8 cellular contexts compared by ENCODE assay signal in genomic region chr17:42517516-42517915, GRCh38. TPM values are rescaled to one million over a fixed set of nuclear protein-coding genes. Genes with fewer than 3 reads are reported as not detected.
DNase-seq lines count a peak whose midpoint lies in the region; ATAC-seq and TF ChIP-seq lines count a peak whose summit lies in the region.

No MANE protein-coding gene starts in this region.

- H2AFZ ChIP-seq in fibroblast of lung (ENCODE audit: low read length) (no peak overlapping the region), PC-3 (ENCODE audit: low read length) (no peak overlapping the region)

- no peaks in the 10 kb centered on the region for H3K9me3 Mint-ChIP-seq in CD4-positive, CD25-positive, alpha-beta regulatory T cell
- H3K9me3 Mint-ChIP-seq in activated T-helper 1 cell treated with anti-CD3 and anti-CD28 coated beads, Interleukin-12 subunit alpha, Interleukin-12 subunit beta, Interleukin-2, Interleukin-4 antibody, amounts not matched to agents 30 ng/mL and 10 ng/mL and 1 ng/mL, durations not matched to agents 14 hours and 24 hours and 36 hours, result no peaks in the 10 kb centered on the region
- H3K9me3 Mint-ChIP-seq in neural crest cell, result no peaks in the 10 kb centered on the region
- H3K9me3 Mint-ChIP-seq in stimulated activated naive CD8-positive, alpha-beta T cell treated with anti-CD3 and anti-CD28 coated beads, Interleukin-15, amount 100 ng/mL, for 72 hours, result no peaks in the 10 kb centered on the region

- no peak overlapping the region for H3K4me3 Mint-ChIP-seq in CD4-positive, CD25-positive, alpha-beta regulatory T cell
- no peak overlapping the region for H3K4me3 Mint-ChIP-seq in activated T-helper 1 cell treated with anti-CD3 and anti-CD28 coated beads, Interleukin-12 subunit alpha, Interleukin-12 subunit beta, Interleukin-2, Interleukin-4 antibody, amounts not matched to agents 30 ng/mL and 10 ng/mL and 1 ng/mL, durations not matched to agents 14 hours and 24 hours and 36 hours
- no peak overlapping the region for H3K4me3 Mint-ChIP-seq in neural crest cell
- H3K4me3 Mint-ChIP-seq in stimulated activated naive CD8-positive, alpha-beta T cell treated with anti-CD3 and anti-CD28 coated beads, Interleukin-15, amount 100 ng/mL, for 72 hours, result no peak overlapping the region

- intact Hi-C loops in activated T-helper 1 cell treated with anti-CD3 and anti-CD28 coated beads, Interleukin-12 subunit alpha, Interleukin-12 subunit beta, Interleukin-2, Interleukin-4 antibody, amounts not matched to agents 30 ng/mL and 10 ng/mL and 1 ng/mL, durations not matched to agents 14 hours and 24 hours and 36 hours (cut with micrococcal nuclease), result loop anchor here (1.0 to 2.0 kb wide), 3 partner anchors 78 to 195 kb away; no protein-coding TSS in a partner anchor
- intact Hi-C loops in PC-3 (cut with micrococcal nuclease), result no loop called here

- peaks cover 4% of the 10 kb centered on the region for H3K4me1 ChIP-seq in CD4-positive, CD25-positive, alpha-beta regulatory T cell (ENCODE audit: control insufficient read depth, insufficient read depth, low read length, poor library complexity, severe bottlenecking)
- H3K4me1 ChIP-seq in fibroblast of lung (ENCODE audit: control insufficient read depth, extremely low read depth, insufficient read depth, low read length) (peaks cover 50% of the 10 kb centered on the region), PC-3 (ENCODE audit: insufficient read depth, low read length) (peaks cover 30% of the 10 kb centered on the region)

- H3K4me1 Mint-ChIP-seq in CD4-positive, CD25-positive, alpha-beta regulatory T cell, result peaks cover 0 to 9% (median 2%) of the 10 kb centered on the region in 4 donors
- H3K4me1 Mint-ChIP-seq in activated T-helper 1 cell treated with anti-CD3 and anti-CD28 coated beads, Interleukin-12 subunit alpha, Interleukin-12 subunit beta, Interleukin-2, Interleukin-4 antibody, amounts not matched to agents 30 ng/mL and 10 ng/mL and 1 ng/mL, durations not matched to agents 14 hours and 24 hours and 36 hours (ENCODE audit: low read depth), result no peaks in the 10 kb centered on the region
- peaks cover 50% of the 10 kb centered on the region for H3K4me1 Mint-ChIP-seq in neural crest cell
- peaks cover 11% of the 10 kb centered on the region for H3K4me1 Mint-ChIP-seq in stimulated activated naive CD8-positive, alpha-beta T cell treated with anti-CD3 and anti-CD28 coated beads, Interleukin-15, amount 100 ng/mL, for 72 hours

- no peaks in the 10 kb centered on the region for H3K27me3 Mint-ChIP-seq in CD4-positive, CD25-positive, alpha-beta regulatory T cell
- peaks cover 4% of the 10 kb centered on the region for H3K27me3 Mint-ChIP-seq in activated T-helper 1 cell treated with anti-CD3 and anti-CD28 coated beads, Interleukin-12 subunit alpha, Interleukin-12 subunit beta, Interleukin-2, Interleukin-4 antibody, amounts not matched to agents 30 ng/mL and 10 ng/mL and 1 ng/mL, durations not matched to agents 14 hours and 24 hours and 36 hours (ENCODE audit: insufficient read depth)
- H3K27me3 Mint-ChIP-seq in neural crest cell (ENCODE audit: low read depth), result no peaks in the 10 kb centered on the region
- H3K27me3 Mint-ChIP-seq in stimulated activated naive CD8-positive, alpha-beta T cell treated with anti-CD3 and anti-CD28 coated beads, Interleukin-15, amount 100 ng/mL, for 72 hours, result peaks cover 19% of the 10 kb centered on the region

- DNase-seq in CD4-positive, CD25-positive, alpha-beta regulatory T cell, result peak; percentile 64 to 77 (median 71)
- peak; percentile 80 for DNase-seq in HS-5 (ENCODE audit: low read depth)
- DNase-seq in RPMI7951 (ENCODE audit: low read depth), result peak; percentile 91
- peak; percentile 70 for DNase-seq in activated T-helper 1 cell treated with anti-CD3 and anti-CD28 coated beads, Interleukin-12 subunit alpha, Interleukin-12 subunit beta, Interleukin-2, Interleukin-4 antibody, amounts not matched to agents 30 ng/mL and 10 ng/mL and 1 ng/mL, durations not matched to agents 14 hours and 24 hours and 36 hours (ENCODE audit: low spot score)
- peak; percentile 89 to 94 for DNase-seq in fibroblast of lung (ENCODE audit: low read depth in 2 of 2)
- peak; percentile 77 for DNase-seq in neural crest cell (ENCODE audit: low read depth, low spot score)
- peak; percentile 72 to 75 for DNase-seq in stimulated activated naive CD8-positive, alpha-beta T cell treated with anti-CD3 and anti-CD28 coated beads, Interleukin-15, amount 100 ng/mL, for 72 hours
- no peak for DNase-seq in PC-3

- no peak overlapping the region for H3K27ac Mint-ChIP-seq in CD4-positive, CD25-positive, alpha-beta regulatory T cell
- no peak overlapping the region for H3K27ac Mint-ChIP-seq in activated T-helper 1 cell treated with anti-CD3 and anti-CD28 coated beads, Interleukin-12 subunit alpha, Interleukin-12 subunit beta, Interleukin-2, Interleukin-4 antibody, amounts not matched to agents 30 ng/mL and 10 ng/mL and 1 ng/mL, durations not matched to agents 14 hours and 24 hours and 36 hours
- H3K27ac Mint-ChIP-seq in neural crest cell (ENCODE audit: unreplicated experiment), result no peak overlapping the region
- no peak overlapping the region for H3K27ac Mint-ChIP-seq in stimulated activated naive CD8-positive, alpha-beta T cell treated with anti-CD3 and anti-CD28 coated beads, Interleukin-15, amount 100 ng/mL, for 72 hours

- TF ChIP-seq CTCF in fibroblast of lung (conservative IDR thresholded peaks at IDR 0.05 in 1 of 2, IDR thresholded peaks at IDR 0.05 in 1 of 2; ENCODE audit: low read depth in 1 of 2, low read length in 2 of 2) (peak; percentile 94), neural crest cell (conservative IDR thresholded peaks at IDR 0.05) (peak; percentile 90), PC-3 (conservative IDR thresholded peaks at IDR 0.05; ENCODE audit: low read depth, low read length) (no peak)

- peak; percentile 70 to 74 for ATAC-seq in CD4-positive, CD25-positive, alpha-beta regulatory T cell (ENCODE audit: low read depth in 2 of 2)
- ATAC-seq in stimulated activated naive CD8-positive, alpha-beta T cell treated with anti-CD3 and anti-CD28 coated beads, Interleukin-15, amount 100 ng/mL, for 72 hours, result peak; percentile 85
- no peak for ATAC-seq in PC-3

- POLR2A ChIA-PET in PC-3 (lab: Charles Lee; ENCODE audit: unreplicated experiment), result no interaction called here

- H3K9me2 ChIP-seq in PC-3 (replicated peaks; ENCODE audit: low read length), result no peaks in the 10 kb centered on the region

- peaks cover 4% of the 10 kb centered on the region for H3K36me3 ChIP-seq in CD4-positive, CD25-positive, alpha-beta regulatory T cell (ENCODE audit: control insufficient read depth, insufficient read depth, low read length)
- peaks cover 3% of the 10 kb centered on the region for H3K36me3 ChIP-seq in fibroblast of lung (ENCODE audit: control insufficient read depth, insufficient read depth, low read length)
- no peaks in the 10 kb centered on the region; the same call in 1 of the 2 replicates for H3K36me3 ChIP-seq in PC-3 (ENCODE audit: low read depth, low read length)

- CTCF ChIA-PET in PC-3 (lab: Charles Lee), result no interaction called here

- no peaks in the 10 kb centered on the region for H3K27me3 ChIP-seq in CD4-positive, CD25-positive, alpha-beta regulatory T cell (ENCODE audit: control insufficient read depth, insufficient read depth, low read length)
- no peaks in the 10 kb centered on the region for H3K27me3 ChIP-seq in fibroblast of lung (ENCODE audit: control insufficient read depth, insufficient read depth, low read length)
- H3K27me3 ChIP-seq in PC-3 (ENCODE audit: low read length), result no peaks in the 10 kb centered on the region

- peak overlapping the region; percentile 77 for H3K4me2 ChIP-seq in fibroblast of lung (ENCODE audit: extremely low read depth, insufficient read depth, low read length)
- no peak overlapping the region for H3K4me2 ChIP-seq in PC-3 (ENCODE audit: low read length)

- no peak overlapping the region for H3K4me3 ChIP-seq in CD4-positive, CD25-positive, alpha-beta regulatory T cell (ENCODE audit: low read depth, low read length)
- H3K4me3 ChIP-seq in fibroblast of lung (replicated peaks in 1 of 4; ENCODE audit: control extremely low read depth in 1 of 4, insufficient read depth in 1 of 4, low read depth in 3 of 4, low read length in 4 of 4) (no peak overlapping the region), PC-3 (ENCODE audit: low read length) (no peak overlapping the region)

- H3K36me3 Mint-ChIP-seq in CD4-positive, CD25-positive, alpha-beta regulatory T cell, result peaks cover 14% of the 10 kb centered on the region
- peaks cover 11% of the 10 kb centered on the region for H3K36me3 Mint-ChIP-seq in activated T-helper 1 cell treated with anti-CD3 and anti-CD28 coated beads, Interleukin-12 subunit alpha, Interleukin-12 subunit beta, Interleukin-2, Interleukin-4 antibody, amounts not matched to agents 30 ng/mL and 10 ng/mL and 1 ng/mL, durations not matched to agents 14 hours and 24 hours and 36 hours (ENCODE audit: low read depth)
- peaks cover 5% of the 10 kb centered on the region for H3K36me3 Mint-ChIP-seq in neural crest cell (ENCODE audit: low read depth)

- H4K20me1 ChIP-seq in fibroblast of lung (ENCODE audit: control insufficient read depth, extremely low read depth, insufficient read depth, low read length), result no peaks in the 10 kb centered on the region
- no peaks in the 10 kb centered on the region for H4K20me1 ChIP-seq in PC-3 (ENCODE audit: low read length)

- H3K9ac ChIP-seq in fibroblast of lung (ENCODE audit: insufficient read depth, low read length), result no peak overlapping the region
- H3K9ac ChIP-seq in PC-3 (ENCODE audit: low read length), result no peak overlapping the region

- no peaks in the 10 kb centered on the region for H3F3A ChIP-seq in PC-3 (ENCODE audit: low read length, unreplicated experiment)

- H3K79me2 ChIP-seq in fibroblast of lung (ENCODE audit: control insufficient read depth, insufficient read depth, low read length), result no peaks in the 10 kb centered on the region
- no peaks in the 10 kb centered on the region for H3K79me2 ChIP-seq in PC-3 (ENCODE audit: low read length)

- no peaks in the 10 kb centered on the region for H3K9me3 ChIP-seq in CD4-positive, CD25-positive, alpha-beta regulatory T cell (ENCODE audit: control insufficient read depth in 2 of 2, low read length in 2 of 2)
- H3K9me3 ChIP-seq in fibroblast of lung (ENCODE audit: control insufficient read depth, insufficient read depth, low read depth, low read length) (no peaks in the 10 kb centered on the region), PC-3 (ENCODE audit: low read length) (no peaks in the 10 kb centered on the region)

- H3K27ac ChIP-seq in CD4-positive, CD25-positive, alpha-beta regulatory T cell (ENCODE audit: insufficient read depth, low read length, poor library complexity, severe bottlenecking), result no peak overlapping the region
- H3K27ac ChIP-seq in fibroblast of lung (ENCODE audit: insufficient read depth, low read length) (peak overlapping the region; percentile 97), PC-3 (ENCODE audit: low read length) (no peak overlapping the region)

- BruUV-seq in PC-3 (replicated peaks; lab: Mats Ljungman, UMichigan), result no TSS peak

RNA-seq across cellular contexts. Expression of gene NAGLU, which starts 18.5 kb away (rescaled TPM):
- total RNA-seq in CD4-positive, CD25-positive, alpha-beta regulatory T cell, result 11.8 TPM
- polyA plus RNA-seq in CD4-positive, CD25-positive, alpha-beta regulatory T cell, result 10 to 100 TPM in 3 of 4 donors, 1 to 10 TPM in 1; 9.2 to 17.2 (median 12.0) TPM
- 12.7 and 15.5 TPM in 2 replicates for total RNA-seq in RPMI7951 (2014; rRNA removed; shearing (Covaris generic))
- 18.2 and 20.8 TPM in 2 replicates for total RNA-seq in activated T-helper 1 cell treated with anti-CD3 and anti-CD28 coated beads, Interleukin-12 subunit alpha, Interleukin-12 subunit beta, Interleukin-2, Interleukin-4 antibody, amounts not matched to agents 30 ng/mL and 10 ng/mL and 1 ng/mL, durations not matched to agents 14 hours and 24 hours and 36 hours
- total RNA-seq in fibroblast of lung (22.3 and 31.9 TPM in 2 replicates), neural crest cell (20.5 and 21.2 TPM in 2 replicates), PC-3 (2014; rRNA removed) (4.9 and 9.8 TPM in 2 replicates)
- 18.5 and 19.5 TPM in 2 replicates for polyA plus RNA-seq in fibroblast of lung
- 28.9 and 33.2 TPM in 2 replicates for polyA plus RNA-seq in fibroblast of lung (2012)
- polyA minus RNA-seq in fibroblast of lung (ENCODE audit: low replicate concordance), result 29.5 and 45.2 TPM in 2 replicates

RNA-seq across cellular contexts. Expression of gene HSD17B1, which starts 35.2 kb away (rescaled TPM):
- total RNA-seq in CD4-positive, CD25-positive, alpha-beta regulatory T cell, result 0.91 TPM
- under 1 TPM; 0.30 to 0.64 (median 0.61) TPM for polyA plus RNA-seq in CD4-positive, CD25-positive, alpha-beta regulatory T cell
- 0.68 and 1.4 TPM in 2 replicates for total RNA-seq in RPMI7951 (2014; rRNA removed; shearing (Covaris generic))
- 0.49 and 0.78 TPM in 2 replicates for total RNA-seq in activated T-helper 1 cell treated with anti-CD3 and anti-CD28 coated beads, Interleukin-12 subunit alpha, Interleukin-12 subunit beta, Interleukin-2, Interleukin-4 antibody, amounts not matched to agents 30 ng/mL and 10 ng/mL and 1 ng/mL, durations not matched to agents 14 hours and 24 hours and 36 hours
- total RNA-seq in fibroblast of lung, result 2.1 and 2.6 TPM in 2 replicates
- polyA plus RNA-seq in fibroblast of lung, result 0.40 and 0.80 TPM in 2 replicates
- 3.5 and 4.3 TPM in 2 replicates for polyA plus RNA-seq in fibroblast of lung (2012)
- 0.39 and 0.44 TPM in 2 replicates for polyA minus RNA-seq in fibroblast of lung (ENCODE audit: low replicate concordance)
- total RNA-seq in neural crest cell, result 1.2 and 1.9 TPM in 2 replicates
- total RNA-seq in PC-3 (2014; rRNA removed), result 0.86 and 1.5 TPM in 2 replicates

RNA-seq across cellular contexts. Expression of gene COASY, which starts 44.4 kb away (rescaled TPM):
- 45.0 TPM for total RNA-seq in CD4-positive, CD25-positive, alpha-beta regulatory T cell
- polyA plus RNA-seq in CD4-positive, CD25-positive, alpha-beta regulatory T cell, result 10 to 100 TPM; 41.6 to 56.1 (median 51.8) TPM
- 13.8 and 17.8 TPM in 2 replicates for total RNA-seq in RPMI7951 (2014; rRNA removed; shearing (Covaris generic))
- 93.1 and 95.4 TPM in 2 replicates for total RNA-seq in activated T-helper 1 cell treated with anti-CD3 and anti-CD28 coated beads, Interleukin-12 subunit alpha, Interleukin-12 subunit beta, Interleukin-2, Interleukin-4 antibody, amounts not matched to agents 30 ng/mL and 10 ng/mL and 1 ng/mL, durations not matched to agents 14 hours and 24 hours and 36 hours
- total RNA-seq in fibroblast of lung (9.8 and 16.5 TPM in 2 replicates), neural crest cell (58.3 and 59.6 TPM in 2 replicates), PC-3 (2014; rRNA removed) (33.3 and 54.3 TPM in 2 replicates)
- polyA plus RNA-seq in fibroblast of lung, result 20.3 and 31.6 TPM in 2 replicates
- 40.7 and 58.5 TPM in 2 replicates for polyA plus RNA-seq in fibroblast of lung (2012)
- 56.0 and 196 TPM in 2 replicates for polyA minus RNA-seq in fibroblast of lung (ENCODE audit: low replicate concordance)

RNA-seq across cellular contexts. Expression of gene MLX, which starts 49.4 kb away (rescaled TPM):
- total RNA-seq in CD4-positive, CD25-positive, alpha-beta regulatory T cell, result 40.8 TPM
- 10 to 100 TPM; 44.0 to 55.4 (median 49.5) TPM for polyA plus RNA-seq in CD4-positive, CD25-positive, alpha-beta regulatory T cell
- total RNA-seq in RPMI7951 (2014; rRNA removed; shearing (Covaris generic)), result 28.1 and 29.7 TPM in 2 replicates
- 74.1 and 75.4 TPM in 2 replicates for total RNA-seq in activated T-helper 1 cell treated with anti-CD3 and anti-CD28 coated beads, Interleukin-12 subunit alpha, Interleukin-12 subunit beta, Interleukin-2, Interleukin-4 antibody, amounts not matched to agents 30 ng/mL and 10 ng/mL and 1 ng/mL, durations not matched to agents 14 hours and 24 hours and 36 hours
- total RNA-seq in fibroblast of lung, result 32.6 and 36.2 TPM in 2 replicates
- polyA plus RNA-seq in fibroblast of lung, result 49.3 and 56.1 TPM in 2 replicates
- polyA plus RNA-seq in fibroblast of lung (2012), result 44.1 and 49.5 TPM in 2 replicates
- 47.2 and 53.9 TPM in 2 replicates for polyA minus RNA-seq in fibroblast of lung (ENCODE audit: low replicate concordance)
- total RNA-seq in neural crest cell, result 38.6 and 41.1 TPM in 2 replicates
- total RNA-seq in PC-3 (2014; rRNA removed), result 25.8 and 26.2 TPM in 2 replicates

RNA-seq across cellular contexts. Expression of gene ATP6V0A1, which starts 58.8 kb away (rescaled TPM):
- total RNA-seq in CD4-positive, CD25-positive, alpha-beta regulatory T cell, result 28.1 TPM
- 10 to 100 TPM; 13.8 to 16.4 (median 15.2) TPM for polyA plus RNA-seq in CD4-positive, CD25-positive, alpha-beta regulatory T cell
- total RNA-seq in RPMI7951 (2014; rRNA removed; shearing (Covaris generic)), result 10.4 and 13.9 TPM in 2 replicates
- total RNA-seq in activated T-helper 1 cell treated with anti-CD3 and anti-CD28 coated beads, Interleukin-12 subunit alpha, Interleukin-12 subunit beta, Interleukin-2, Interleukin-4 antibody, amounts not matched to agents 30 ng/mL and 10 ng/mL and 1 ng/mL, durations not matched to agents 14 hours and 24 hours and 36 hours, result 23.2 and 27.1 TPM in 2 replicates
- total RNA-seq in fibroblast of lung, result 35.7 and 65.7 TPM in 2 replicates
- polyA plus RNA-seq in fibroblast of lung, result 26.7 and 42.7 TPM in 2 replicates
- 23.8 and 28.2 TPM in 2 replicates for polyA plus RNA-seq in fibroblast of lung (2012)
- 273 and 274 TPM in 2 replicates for polyA minus RNA-seq in fibroblast of lung (ENCODE audit: low replicate concordance)
- total RNA-seq in neural crest cell, result 59.4 and 64.7 TPM in 2 replicates
- 0.07 and 0.35 TPM in 2 replicates for total RNA-seq in PC-3 (2014; rRNA removed)
